ENCODE assay signal across 11 cellular contexts in genomic region chr14:49898485-49898884, GRCh38. TPM values are rescaled to one million over a fixed set of nuclear protein-coding genes. Genes with fewer than 3 reads are reported as not detected.
DNase-seq lines count a peak whose midpoint lies in the region; ATAC-seq, FAIRE-seq and TF ChIP-seq lines count a peak whose summit lies in the region.
"Had no signal": no experiment of that assay in that cellular context is flagged by ENCODE, and none has a peak within 500 bp of the region (broad histone marks: within the 10 kb centered on the region; RNA-seq: fewer than 3 reads in every experiment).

No MANE protein-coding gene starts in this region.

- POLR2A ChIA-PET in activated CD4-positive, alpha-beta memory T cell treated with anti-CD3 and anti-CD28 coated beads, Interleukin-2, amount 10 ng/mL, durations not matched to agents 7 days and 5 days (lab: Charles Lee), result interaction anchor here (0.7 to 3.7 kb wide), 24 partner anchors 30 to 278 kb away, joined by 3 to 68 read pairs (median 6); partner anchors contain the start of genes MGAT2, NEMF and RPL36AL

- H4K20me1 ChIP-seq in keratinocyte (ENCODE audit: control insufficient read depth, extremely low read depth, insufficient read depth, low read length), result no peaks in the 10 kb centered on the region

- peak overlapping the region; percentile 73 for H3K4me2 ChIP-seq in keratinocyte (ENCODE audit: control insufficient read depth, extremely low read depth, insufficient read depth, low read depth, low read length)

- H3K36me3 ChIP-seq in keratinocyte (ENCODE audit: control insufficient read depth in 2 of 2, extremely low read depth in 1 of 2, insufficient read depth in 2 of 2, low read length in 2 of 2) (peaks cover 3 to 18% of the 10 kb centered on the region in 2 experiments), SJCRH30 (peaks cover 24% of the 10 kb centered on the region), endodermal cell (ENCODE audit: control insufficient read depth, insufficient read depth, low read length) (peaks cover 23% of the 10 kb centered on the region)

- WGBS in endodermal cell (ENCODE audit: insufficient coverage in 1 of 2, insufficient read length in 1 of 2), 2 experiments, result 90 to 100% methylated on average over 2 of the region's 2 CpGs

- H3K36me3 Mint-ChIP-seq in activated T-cell treated with anti-CD3 and anti-CD28 coated beads, Interleukin-2, amount 50 U/mL, for 72 hours (ENCODE audit: insufficient read depth in 2 of 2), result peaks cover 32 to 53% of the 10 kb centered on the region in 2 donors
- peaks cover 60% of the 10 kb centered on the region for H3K36me3 Mint-ChIP-seq in activated CD4-positive, alpha-beta memory T cell treated with anti-CD3 and anti-CD28 coated beads, Interleukin-2, amount 10 ng/mL, durations not matched to agents 7 days and 5 days (ENCODE audit: low read depth)
- H3K36me3 Mint-ChIP-seq in type B pancreatic cell (peaks cover 49% of the 10 kb centered on the region), endodermal cell (ENCODE audit: low read depth) (peaks cover 14% of the 10 kb centered on the region)

- H3K9me1 ChIP-seq in keratinocyte (ENCODE audit: control insufficient read depth, extremely low read depth, insufficient read depth, low read length), result no peaks in the 10 kb centered on the region

- H3K27me3 ChIP-seq in keratinocyte (ENCODE audit: control insufficient read depth, extremely low read depth, insufficient read depth, low read length) (no peaks in the 10 kb centered on the region), SJCRH30 (no peaks in the 10 kb centered on the region), endodermal cell (ENCODE audit: control insufficient read depth, insufficient read depth, low read length, poor library complexity, severe bottlenecking) (no peaks in the 10 kb centered on the region)

- peak overlapping the region; percentile 72 for H3K27ac ChIP-seq in keratinocyte (ENCODE audit: control insufficient read depth, insufficient read depth, low read length)
- H3K27ac ChIP-seq in SJCRH30, result no peak overlapping the region
- no peak overlapping the region for H3K27ac ChIP-seq in endodermal cell (ENCODE audit: low read depth, low read length)

- peaks cover 56% of the 10 kb centered on the region for H3K79me2 ChIP-seq in keratinocyte (ENCODE audit: control insufficient read depth, insufficient read depth, low read length)

- no peak for DNase-seq in activated T-cell treated with anti-CD3 and anti-CD28 coated beads, Interleukin-2, amount 50 U/mL, for 72 hours
- DNase-seq in activated T-cell treated with anti-CD3 and anti-CD28 coated beads for 4 hours (no peak), keratinocyte (ENCODE audit: low read depth, low spot score) (no peak), type B pancreatic cell (ENCODE audit: extremely low spot score, unreplicated experiment) (no peak), MV-4-11 (lab: John Stamatoyannopoulos, UW) (no peak), SJCRH30 (no peak), endodermal cell (no peak)
- DNase-seq in activated CD4-positive, alpha-beta memory T cell treated with anti-CD3 and anti-CD28 coated beads, Interleukin-2, amount 10 ng/mL, durations not matched to agents 7 days and 5 days, result no peak
- DNase-seq: NCI-H524 had no signal

- no peak for ATAC-seq in activated T-cell treated with anti-CD3 and anti-CD28 coated beads, Interleukin-2, amount 50 U/mL, for 72 hours (replicated peaks in 1 of 2)
- ATAC-seq: left lobe of liver, sciatic nerve had no signal

- dilution Hi-C loops in keratinocyte (cut with MboI; ENCODE audit: extremely low pct_ligation_motif_present, low sequenced_read_pairs), result no loop called here

- TF ChIP-seq CTCF in keratinocyte (optimal IDR thresholded peaks at IDR 0.05 in 1 of 3, IDR thresholded peaks at IDR 0.05 in 1 of 3, conservative IDR thresholded peaks at IDR 0.05 in 1 of 3; ENCODE audit: extremely low read depth in 1 of 3, insufficient read depth in 2 of 3, low read length in 3 of 3) (no peak), type B pancreatic cell (conservative IDR thresholded peaks at IDR 0.05) (no peak), endodermal cell (conservative IDR thresholded peaks at IDR 0.05) (no peak)

- no peak overlapping the region for H2AFZ ChIP-seq in keratinocyte (ENCODE audit: control insufficient read depth, low read length)

- no peaks in the 10 kb centered on the region for H3K9me3 ChIP-seq in keratinocyte (ENCODE audit: control insufficient read depth, low read depth, low read length)
- no peaks in the 10 kb centered on the region for H3K9me3 ChIP-seq in SJCRH30 (replicated peaks)
- no peaks in the 10 kb centered on the region for H3K9me3 ChIP-seq in endodermal cell (ENCODE audit: control insufficient read depth, low read length)

- peak overlapping the region; percentile 84 to 97 for H3K4me3 Mint-ChIP-seq in activated T-cell treated with anti-CD3 and anti-CD28 coated beads, Interleukin-2, amount 50 U/mL, for 72 hours
- H3K4me3 Mint-ChIP-seq in activated CD4-positive, alpha-beta memory T cell treated with anti-CD3 and anti-CD28 coated beads, Interleukin-2, amount 10 ng/mL, durations not matched to agents 7 days and 5 days, result peak overlapping the region; percentile 73
- H3K4me3 Mint-ChIP-seq in type B pancreatic cell (peak overlapping the region; percentile 75), endodermal cell (no peak overlapping the region)

- no peak for FAIRE-seq in keratinocyte (lab: Jason Lieb, UNC)

- CTCF ChIA-PET in activated CD4-positive, alpha-beta memory T cell treated with anti-CD3 and anti-CD28 coated beads, Interleukin-2, amount 10 ng/mL, durations not matched to agents 7 days and 5 days (lab: Charles Lee), result interaction anchor here (1.0 to 2.0 kb wide), 7 partner anchors 19 to 105 kb away, joined by 4 to 10 read pairs (median 5); no protein-coding TSS in a partner anchor

- H3K9me3 Mint-ChIP-seq in activated T-cell treated with anti-CD3 and anti-CD28 coated beads, Interleukin-2, amount 50 U/mL, for 72 hours, result peaks cover 0 to 2% of the 10 kb centered on the region in 2 donors
- peaks cover 2% of the 10 kb centered on the region for H3K9me3 Mint-ChIP-seq in activated CD4-positive, alpha-beta memory T cell treated with anti-CD3 and anti-CD28 coated beads, Interleukin-2, amount 10 ng/mL, durations not matched to agents 7 days and 5 days
- H3K9me3 Mint-ChIP-seq in type B pancreatic cell (no peaks in the 10 kb centered on the region), endodermal cell (no peaks in the 10 kb centered on the region)

- no peaks in the 10 kb centered on the region for H3K27me3 Mint-ChIP-seq in activated T-cell treated with anti-CD3 and anti-CD28 coated beads, Interleukin-2, amount 50 U/mL, for 72 hours (ENCODE audit: low read depth)
- no peaks in the 10 kb centered on the region for H3K27me3 Mint-ChIP-seq in activated CD4-positive, alpha-beta memory T cell treated with anti-CD3 and anti-CD28 coated beads, Interleukin-2, amount 10 ng/mL, durations not matched to agents 7 days and 5 days
- H3K27me3 Mint-ChIP-seq in type B pancreatic cell (no peaks in the 10 kb centered on the region), endodermal cell (ENCODE audit: insufficient read depth) (no peaks in the 10 kb centered on the region)

- H3K9ac ChIP-seq in keratinocyte (ENCODE audit: control insufficient read depth, extremely low read depth, insufficient read depth, low read length) (peak overlapping the region; percentile 91), endodermal cell (ENCODE audit: extremely low read depth, low read length, poor library complexity, severe bottlenecking) (no peak overlapping the region)

- peaks cover 48% of the 10 kb centered on the region for H3K4me1 Mint-ChIP-seq in activated T-cell treated with anti-CD3 and anti-CD28 coated beads, Interleukin-2, amount 50 U/mL, for 72 hours (ENCODE audit: low read depth)
- H3K4me1 Mint-ChIP-seq in activated CD4-positive, alpha-beta memory T cell treated with anti-CD3 and anti-CD28 coated beads, Interleukin-2, amount 10 ng/mL, durations not matched to agents 7 days and 5 days, result peaks cover 31% of the 10 kb centered on the region
- H3K4me1 Mint-ChIP-seq in type B pancreatic cell (ENCODE audit: unreplicated experiment) (peaks cover 28% of the 10 kb centered on the region), endodermal cell (peaks cover 24% of the 10 kb centered on the region)

- H3K4me3 ChIP-seq in keratinocyte (ENCODE audit: control insufficient read depth in 2 of 3, extremely low read depth in 1 of 3, insufficient read depth in 2 of 3, low read depth in 1 of 3, low read length in 3 of 3), result peak overlapping the region in 1 of 3 experiments; percentile 77
- no peak overlapping the region for H3K4me3 ChIP-seq in SJCRH30
- no peak overlapping the region for H3K4me3 ChIP-seq in endodermal cell (ENCODE audit: low read length)

- H3K27ac Mint-ChIP-seq in activated T-cell treated with anti-CD3 and anti-CD28 coated beads, Interleukin-2, amount 50 U/mL, for 72 hours, result peak overlapping the region; percentile 95
- peak overlapping the region; percentile 78 for H3K27ac Mint-ChIP-seq in activated CD4-positive, alpha-beta memory T cell treated with anti-CD3 and anti-CD28 coated beads, Interleukin-2, amount 10 ng/mL, durations not matched to agents 7 days and 5 days
- H3K27ac Mint-ChIP-seq in type B pancreatic cell (peak overlapping the region; percentile 64), endodermal cell (no peak overlapping the region)

- H3K4me1 ChIP-seq in keratinocyte (ENCODE audit: control insufficient read depth, extremely low read depth, insufficient read depth, low read length) (peaks cover 18% of the 10 kb centered on the region), SJCRH30 (no peaks in the 10 kb centered on the region), endodermal cell (ENCODE audit: control insufficient read depth, insufficient read depth, low read length) (peaks cover 3% of the 10 kb centered on the region)

RNA-seq across cellular contexts. Expression of gene ARF6, which starts 5.6 kb away (rescaled TPM):
- 100 to 1,000 TPM; 218 to 219 TPM for total RNA-seq in activated T-cell treated with anti-CD3 and anti-CD28 coated beads, Interleukin-2, amount 50 U/mL, for 72 hours
- total RNA-seq in activated CD4-positive, alpha-beta memory T cell treated with anti-CD3 and anti-CD28 coated beads, Interleukin-2, amount 10 ng/mL, durations not matched to agents 7 days and 5 days, result 100 to 1,000 TPM; 198 to 199 TPM
- 33.1 to 65.0 TPM (median 53.4 TPM) in 3 replicates for polyA plus RNA-seq in keratinocyte
- 98.0 TPM for polyA plus RNA-seq in keratinocyte (2011; ENCODE audit: low read depth)
- 42.6 and 47.5 TPM in 2 replicates for polyA plus RNA-seq in keratinocyte (2011; cell fraction: cytosol; rRNA removed)
- 32.9 and 33.8 TPM in 2 replicates for polyA plus RNA-seq in keratinocyte (2011; cell fraction: nucleus; rRNA removed)
- polyA plus RNA-seq in keratinocyte (2012; ENCODE audit: low replicate concordance), result 76.5 and 84.7 TPM in 2 replicates
- polyA minus RNA-seq in keratinocyte, result 41.0 to 92.7 TPM (median 49.6 TPM) in 3 replicates
- 44.9 TPM for polyA minus RNA-seq in keratinocyte (2011; cell fraction: cytosol; rRNA and poly(A)+ RNA removed)
- polyA minus RNA-seq in keratinocyte (2011; cell fraction: nucleus; rRNA and poly(A)+ RNA removed), result 16.6 and 25.8 TPM in 2 replicates
- total RNA-seq in type B pancreatic cell (ENCODE audit: low replicate concordance) (86.4 and 184 TPM in 2 replicates), endodermal cell (10 to 100 TPM; 45.2 to 46.7 TPM)
- total RNA-seq in SJCRH30 (2014; rRNA removed; shearing (Covaris generic)), result 32.2 and 35.7 TPM in 2 replicates
- 33.8 TPM for polyA plus RNA-seq in endodermal cell (2013, experiment 1 of 2)
- 35.7 TPM for polyA plus RNA-seq in endodermal cell (2013, experiment 2 of 2)

RNA-seq across cellular contexts. Expression of gene NEMF, which starts 45.9 kb away (rescaled TPM):
- 10 to 100 TPM; 68.8 to 71.7 TPM for total RNA-seq in activated T-cell treated with anti-CD3 and anti-CD28 coated beads, Interleukin-2, amount 50 U/mL, for 72 hours
- 10 to 100 TPM; 64.7 to 73.3 TPM for total RNA-seq in activated CD4-positive, alpha-beta memory T cell treated with anti-CD3 and anti-CD28 coated beads, Interleukin-2, amount 10 ng/mL, durations not matched to agents 7 days and 5 days
- polyA plus RNA-seq in keratinocyte, result 25.7 to 55.1 TPM (median 35.8 TPM) in 3 replicates
- polyA plus RNA-seq in keratinocyte (2011; ENCODE audit: low read depth), result 138 TPM
- polyA plus RNA-seq in keratinocyte (2011; cell fraction: cytosol; rRNA removed), result 17.6 and 29.0 TPM in 2 replicates
- polyA plus RNA-seq in keratinocyte (2011; cell fraction: nucleus; rRNA removed), result 62.6 and 76.4 TPM in 2 replicates
- polyA plus RNA-seq in keratinocyte (2012; ENCODE audit: low replicate concordance), result 28.4 and 40.4 TPM in 2 replicates
- 12.7 to 89.0 TPM (median 74.1 TPM) in 3 replicates for polyA minus RNA-seq in keratinocyte
- polyA minus RNA-seq in keratinocyte (2011; cell fraction: cytosol; rRNA and poly(A)+ RNA removed), result 23.8 TPM
- polyA minus RNA-seq in keratinocyte (2011; cell fraction: nucleus; rRNA and poly(A)+ RNA removed), result 70.6 and 125 TPM in 2 replicates
- total RNA-seq in type B pancreatic cell (ENCODE audit: low replicate concordance) (87.9 and 104 TPM in 2 replicates), endodermal cell (10 to 100 TPM; 75.1 to 82.6 TPM)
- 49.6 and 66.1 TPM in 2 replicates for total RNA-seq in SJCRH30 (2014; rRNA removed; shearing (Covaris generic))
- polyA plus RNA-seq in endodermal cell (2013, experiment 1 of 2), result 55.0 TPM
- polyA plus RNA-seq in endodermal cell (2013, experiment 2 of 2), result 53.5 TPM
